Comparison of ENCODE assay signal across 1 cellular context in the genomic region with DNA sequence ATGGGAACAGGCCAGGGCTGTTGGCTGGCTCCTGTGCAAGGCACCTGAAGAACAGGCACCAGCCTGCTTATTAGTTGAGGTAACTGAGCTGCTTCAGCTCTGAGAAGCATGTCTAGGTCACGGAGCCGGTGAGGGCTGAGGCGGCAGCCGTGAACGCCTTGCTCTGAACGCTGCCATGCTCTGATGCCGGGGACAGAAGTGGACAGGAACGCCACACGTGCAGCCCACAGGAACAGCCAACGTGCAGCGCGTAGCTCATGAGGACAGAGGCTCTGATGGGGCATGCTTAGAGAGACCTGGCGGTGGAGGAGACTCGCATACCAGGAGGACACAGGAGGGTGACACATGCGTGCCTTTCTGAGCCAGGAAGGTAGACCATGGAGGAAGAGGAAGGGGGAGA.
TF ChIP-seq lines count a peak whose summit lies in the region.

No MANE protein-coding gene starts in this region.

TF ChIP-seq in GM12878, 131 proteins besides CTCF, POLR2A, EP300 and RAD21:
- TF ChIP-seq, protein P1, sequence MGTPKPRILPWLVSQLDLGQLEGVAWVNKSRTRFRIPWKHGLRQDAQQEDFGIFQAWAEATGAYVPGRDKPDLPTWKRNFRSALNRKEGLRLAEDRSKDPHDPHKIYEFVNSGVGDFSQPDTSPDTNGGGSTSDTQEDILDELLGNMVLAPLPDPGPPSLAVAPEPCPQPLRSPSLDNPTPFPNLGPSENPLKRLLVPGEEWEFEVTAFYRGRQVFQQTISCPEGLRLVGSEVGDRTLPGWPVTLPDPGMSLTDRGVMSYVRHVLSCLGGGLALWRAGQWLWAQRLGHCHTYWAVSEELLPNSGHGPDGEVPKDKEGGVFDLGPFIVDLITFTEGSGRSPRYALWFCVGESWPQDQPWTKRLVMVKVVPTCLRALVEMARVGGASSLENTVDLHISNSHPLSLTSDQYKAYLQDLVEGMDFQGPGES (IDR thresholded peaks at IDR 0.05): no peak
- TF ChIP-seq RB1 (IDR thresholded peaks at IDR 0.05; ENCODE audit: borderline replicate concordance): no peak
- TF ChIP-seq ZSCAN29 (IDR thresholded peaks at IDR 0.05): no peak
- no peak for TF ChIP-seq PAX5 (IDR thresholded peaks at IDR 0.05; ENCODE audit: borderline replicate concordance, low read depth, low read length)
- TF ChIP-seq MEF2A (IDR thresholded peaks at IDR 0.05; ENCODE audit: insufficient read depth, low read depth, low read length): no peak
- TF ChIP-seq ZBTB4 (CRISPR knock-in tag; IDR thresholded peaks at IDR 0.05): no peak
- TF ChIP-seq SMAD1 (IDR thresholded peaks at IDR 0.05; ENCODE audit: low read depth, partially characterized antibody): no peak
- no peak for TF ChIP-seq RELA (IDR thresholded peaks at IDR 0.05; ENCODE audit: borderline replicate concordance, partially characterized antibody)
